In the genomic region with DNA sequence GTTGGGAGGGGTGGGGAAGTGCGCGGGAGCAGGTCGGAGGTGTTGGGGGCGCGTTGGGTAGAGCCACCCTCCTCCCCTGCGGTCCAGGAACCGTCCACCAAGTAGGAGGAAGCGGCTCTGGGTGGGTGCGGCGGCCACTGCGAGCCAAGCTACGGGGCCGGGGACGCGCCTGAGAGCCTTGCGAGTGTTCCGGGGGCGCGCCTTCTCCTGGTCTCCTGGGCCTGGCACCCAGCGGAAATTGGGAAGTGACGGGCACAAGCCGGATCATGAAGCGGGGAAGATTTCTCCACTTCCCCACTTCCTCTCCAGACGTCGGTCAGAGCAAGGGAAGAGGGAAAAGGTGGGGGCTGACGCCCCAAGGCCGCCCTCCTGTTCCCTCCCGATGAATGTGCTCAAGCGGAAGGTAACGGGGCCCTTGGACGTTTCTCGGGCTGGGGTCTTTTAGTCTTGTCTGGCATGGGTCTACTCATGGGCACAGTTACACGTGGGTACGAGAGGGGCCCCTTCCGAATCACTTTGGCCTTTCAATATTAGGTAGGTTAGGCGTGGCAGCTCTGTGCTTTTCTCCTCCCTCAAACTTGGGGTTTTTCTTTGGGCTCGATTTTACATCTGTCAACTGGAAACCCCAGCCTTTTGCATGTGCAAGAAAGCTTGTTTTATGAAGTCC, we compare ENCODE assay signal across 8 cellular contexts. TPM values are rescaled to one million over a fixed set of nuclear protein-coding genes. Genes with fewer than 3 reads are reported as not detected.
DNase-seq lines count a peak whose midpoint lies in the region; ATAC-seq and TF ChIP-seq lines count a peak whose summit lies in the region.

No MANE protein-coding gene starts in this region.

- H3K4me3 ChIP-seq in DND-41 (ENCODE audit: low read depth in 1 of 2, low read length in 2 of 2) (peak overlapping the region; percentile 63 to 87), heart left ventricle (peak overlapping the region; percentile 75 to 98 (median 86))

- H3K27ac ChIP-seq in DND-41 (ENCODE audit: low read length) (peak overlapping the region; percentile 90), heart left ventricle (peak overlapping the region; percentile 62 to 98 (median 93))

- H3K27me3 ChIP-seq in DND-41 (ENCODE audit: insufficient read depth, low read length, poor library complexity) (no peaks in the 10 kb centered on the region), heart left ventricle (no peaks in the 10 kb centered on the region)

- WGBS in heart left ventricle, 4 donors = 0 to 1% (median 0%) methylated on average over 18 to 37 of the region's 37 CpGs

- peaks cover 41% of the 10 kb centered on the region for H3K4me1 Mint-ChIP-seq in activated CD8-positive, alpha-beta T cell treated with anti-CD3 and anti-CD28 coated beads, Interleukin-2, amount 10 ng/mL, durations not matched to agents 7 days and 5 days (ENCODE audit: low read depth)

- DNase-seq in DND-41 (no peak), heart left ventricle (peak in 4 of 5 donors; percentile 75 to 86 (median 80)), sciatic nerve (ENCODE audit: low spot score) (no peak)
- DNase-seq in activated CD8-positive, alpha-beta T cell treated with anti-CD3 and anti-CD28 coated beads, Interleukin-2, amount 10 ng/mL, durations not matched to agents 7 days and 5 days = no peak
- no peak for DNase-seq in stimulated activated naive CD4-positive, alpha-beta T cell treated with Interleukin-2 at 50 U/mL for 16 hours (lab: John Stamatoyannopoulos, UW)

- peaks cover 74% of the 10 kb centered on the region for H3K79me2 ChIP-seq in DND-41 (ENCODE audit: insufficient read depth, low read length)

- peak overlapping the region; percentile 99 for H3K27ac Mint-ChIP-seq in activated CD8-positive, alpha-beta T cell treated with anti-CD3 and anti-CD28 coated beads, Interleukin-2, amount 10 ng/mL, durations not matched to agents 7 days and 5 days

- peaks cover 54% of the 10 kb centered on the region for H4K20me1 ChIP-seq in DND-41 (ENCODE audit: insufficient read depth, low read length)

- no peaks in the 10 kb centered on the region for H3K27me3 Mint-ChIP-seq in activated CD8-positive, alpha-beta T cell treated with anti-CD3 and anti-CD28 coated beads, Interleukin-2, amount 10 ng/mL, durations not matched to agents 7 days and 5 days (ENCODE audit: low read depth)

- H2AFZ ChIP-seq in DND-41 (ENCODE audit: low read depth, low read length) = no peak overlapping the region

- intact Hi-C loops in heart left ventricle (cut with DNase I) (loop anchor here in 3 of 10 donors (2.0 to 5.0 kb wide), 4 partner anchors 22 to 340 kb away; a partner anchor contains a TSS), sciatic nerve (cut with DNase I) (no loop called here)

- H3K9me3 ChIP-seq in DND-41 (ENCODE audit: insufficient read depth, low read length, severe bottlenecking) = no peaks in the 10 kb centered on the region
- no peaks in the 10 kb centered on the region for H3K9me3 ChIP-seq in heart left ventricle

- no peak for TF ChIP-seq POLR2A in heart left ventricle (IDR thresholded peaks at IDR 0.05)

- peaks cover 57% of the 10 kb centered on the region for H3K4me1 ChIP-seq in DND-41 (ENCODE audit: insufficient read depth, low read length)
- H3K4me1 ChIP-seq in heart left ventricle = peaks cover 2 to 57% (median 44%) of the 10 kb centered on the region in 12 donors

- H3K9ac ChIP-seq in DND-41 (ENCODE audit: low read depth, low read length) = peak overlapping the region; percentile 98

- H3K36me3 ChIP-seq in DND-41 (ENCODE audit: insufficient read depth, low read length) = peaks cover 53% of the 10 kb centered on the region
- peaks cover 0 to 16% (median 10%) of the 10 kb centered on the region in 9 donors for H3K36me3 ChIP-seq in heart left ventricle

- ATAC-seq in DND-41 (ENCODE audit: insufficient read depth, low read depth) = no peak
- ATAC-seq in HG03469 (IDR thresholded peaks at IDR 0.05; ENCODE audit: unreplicated experiment) = peak; percentile 7
- ATAC-seq in activated CD8-positive, alpha-beta T cell treated with anti-CD3 and anti-CD28 coated beads, Interleukin-2, amount 10 ng/mL, durations not matched to agents 7 days and 5 days = peak; percentile 28
- ATAC-seq in heart left ventricle = peak; percentile 3 to 49 (median 40)
- ATAC-seq in sciatic nerve = peak; percentile 41
- no peak for ATAC-seq in HG02678 (IDR thresholded peaks at IDR 0.05; ENCODE audit: unreplicated experiment)
- ATAC-seq in HG03280 (IDR thresholded peaks at IDR 0.05; ENCODE audit: unreplicated experiment) = no peak

- POLR2A ChIA-PET in activated CD8-positive, alpha-beta T cell treated with anti-CD3 and anti-CD28 coated beads, Interleukin-2, amount 10 ng/mL, durations not matched to agents 7 days and 5 days (lab: Charles Lee) = interaction anchor here (0.6 to 4.7 kb wide), 24 partner anchors 7 to 532 kb away, joined by 3 to 78 read pairs (median 3); a partner anchor contains a TSS

- H3K4me3 Mint-ChIP-seq in activated CD8-positive, alpha-beta T cell treated with anti-CD3 and anti-CD28 coated beads, Interleukin-2, amount 10 ng/mL, durations not matched to agents 7 days and 5 days = peak overlapping the region; percentile 98

- peaks cover 56% of the 10 kb centered on the region for H3K36me3 Mint-ChIP-seq in activated CD8-positive, alpha-beta T cell treated with anti-CD3 and anti-CD28 coated beads, Interleukin-2, amount 10 ng/mL, durations not matched to agents 7 days and 5 days (ENCODE audit: low read depth)

- no peaks in the 10 kb centered on the region for H3K9me3 Mint-ChIP-seq in activated CD8-positive, alpha-beta T cell treated with anti-CD3 and anti-CD28 coated beads, Interleukin-2, amount 10 ng/mL, durations not matched to agents 7 days and 5 days (ENCODE audit: insufficient read depth)

- TF ChIP-seq CTCF in DND-41 (IDR thresholded peaks at IDR 0.05; ENCODE audit: borderline replicate concordance, extremely low read depth, low read length, poor library complexity, severe bottlenecking) (no peak), heart left ventricle (IDR thresholded peaks at IDR 0.05) (no peak)

- peak overlapping the region; percentile 91 for H3K4me2 ChIP-seq in DND-41 (ENCODE audit: insufficient read depth, low read length)

- CTCF ChIA-PET in activated CD8-positive, alpha-beta T cell treated with anti-CD3 and anti-CD28 coated beads, Interleukin-2, amount 10 ng/mL, durations not matched to agents 7 days and 5 days (lab: Charles Lee) = interaction anchor here (0.7 to 3.6 kb wide), 9 partner anchors 13 to 231 kb away, joined by 4 to 28 read pairs (median 7); a partner anchor contains a TSS

RNA-seq across cellular contexts. Expression of a gene that starts 0.9 kb away (rescaled TPM):
- total RNA-seq in activated CD8-positive, alpha-beta T cell treated with anti-CD3 and anti-CD28 coated beads, Interleukin-2, amount 10 ng/mL, durations not matched to agents 7 days and 5 days = 100 to 1,000 TPM; 168 to 182 TPM
- 10 to 100 TPM; 20.3 to 40.0 (median 30.6) TPM for total RNA-seq in heart left ventricle
- polyA plus RNA-seq in heart left ventricle = 10 to 100 TPM; 17.4 to 34.3 TPM
- 61.1 TPM for total RNA-seq in sciatic nerve

RNA-seq across cellular contexts. Expression of a gene that starts 21.2 kb away (rescaled TPM):
- total RNA-seq in activated CD8-positive, alpha-beta T cell treated with anti-CD3 and anti-CD28 coated beads, Interleukin-2, amount 10 ng/mL, durations not matched to agents 7 days and 5 days = 100 to 1,000 TPM; 118 to 121 TPM
- total RNA-seq in heart left ventricle = 10 to 100 TPM; 46.4 to 89.4 (median 56.6) TPM
- polyA plus RNA-seq in heart left ventricle = 10 to 100 TPM; 46.8 to 61.6 TPM
- total RNA-seq in sciatic nerve = 88.6 TPM

RNA-seq across cellular contexts. Expression of a gene that starts 24.3 kb away (rescaled TPM):
- total RNA-seq in activated CD8-positive, alpha-beta T cell treated with anti-CD3 and anti-CD28 coated beads, Interleukin-2, amount 10 ng/mL, durations not matched to agents 7 days and 5 days = 10 to 100 TPM; 29.3 to 32.5 TPM
- total RNA-seq in heart left ventricle (10 to 100 TPM; 13.9 to 26.7 (median 19.1) TPM), sciatic nerve (48.8 TPM)
- 10 to 100 TPM; 20.2 to 41.1 TPM for polyA plus RNA-seq in heart left ventricle

RNA-seq across cellular contexts. Expression of a gene that starts 24.4 kb away (rescaled TPM):
- under 1 TPM; 0.55 to 0.70 TPM for total RNA-seq in activated CD8-positive, alpha-beta T cell treated with anti-CD3 and anti-CD28 coated beads, Interleukin-2, amount 10 ng/mL, durations not matched to agents 7 days and 5 days
- under 1 TPM; 0.14 to 0.63 (median 0.36) TPM for total RNA-seq in heart left ventricle
- under 1 TPM; 0.15 to 0.18 TPM for polyA plus RNA-seq in heart left ventricle
- 0.22 TPM for total RNA-seq in sciatic nerve

RNA-seq across cellular contexts. Expression of a gene that starts 48.9 kb away (rescaled TPM):
- total RNA-seq in activated CD8-positive, alpha-beta T cell treated with anti-CD3 and anti-CD28 coated beads, Interleukin-2, amount 10 ng/mL, durations not matched to agents 7 days and 5 days = under 1 TPM; 0.70 to 0.90 TPM
- total RNA-seq in heart left ventricle (10 to 100 TPM; 34.6 to 76.4 (median 52.8) TPM), sciatic nerve (122 TPM)
- 10 to 100 TPM; 17.7 to 23.3 TPM for polyA plus RNA-seq in heart left ventricle

Comparison
In these comparisons a context has a peak if more than half of its experiments do, and no peak if none do; other contexts are left out.
1. ATAC-seq: peak in HG03469 (single experiment), activated CD8-positive, alpha-beta T cell treated with anti-CD3 and anti-CD28 coated beads, Interleukin-2, amount 10 ng/mL, durations not matched to agents 7 days and 5 days (single experiment), heart left ventricle (4 of 4) and sciatic nerve (single experiment); none in DND-41 (single experiment), HG02678 (single experiment) and HG03280 (single experiment).
2. DNase-seq: peak in heart left ventricle (4 of 5); none in DND-41 (single experiment), activated CD8-positive, alpha-beta T cell treated with anti-CD3 and anti-CD28 coated beads, Interleukin-2, amount 10 ng/mL, durations not matched to agents 7 days and 5 days (single experiment), sciatic nerve (single experiment) and stimulated activated naive CD4-positive, alpha-beta T cell treated with Interleukin-2 at 50 U/mL for 16 hours (single experiment).